ENCODE assay signal across 2 cellular contexts in the genomic region with DNA sequence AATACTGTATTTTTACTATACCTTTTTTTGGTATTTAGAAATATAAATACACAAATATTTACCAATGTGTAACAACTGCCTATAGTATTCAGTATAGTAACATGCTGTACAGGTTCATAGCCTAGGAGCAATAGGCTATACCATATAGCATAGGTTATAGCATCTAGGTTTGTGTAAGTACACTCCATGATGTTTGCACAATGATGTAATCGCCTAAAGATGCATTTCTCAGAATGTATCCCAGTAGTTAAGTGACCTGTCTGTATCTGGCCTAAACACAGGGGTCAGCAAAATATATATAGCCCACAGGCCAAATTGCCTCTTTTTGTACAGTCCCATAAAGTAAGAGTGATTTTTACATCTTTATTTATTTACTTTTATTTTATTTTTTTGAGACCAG.
TF ChIP-seq lines count a peak whose summit lies in the region.

No MANE protein-coding gene starts in this region.

TF ChIP-seq in HEK293, 187 proteins besides CTCF, POLR2A, EP300 and RAD21:
- TF ChIP-seq PRDM10 (tag by site-specific recombination; IDR thresholded peaks at IDR 0.05) (peak; percentile 75), ZBTB1 (tag by site-specific recombination; IDR thresholded peaks at IDR 0.05) (no peak), ZNF274 (IDR thresholded peaks at IDR 0.05; ENCODE audit: low read length) (no peak), ZNF274 (tag by site-specific recombination; IDR thresholded peaks at IDR 0.05; ENCODE audit: borderline replicate concordance) (no peak), ZBTB44 (tag by site-specific recombination; IDR thresholded peaks at IDR 0.05) (0 out of 2 replicates have a peak, but pooled peaks have one; percentile 12), ZNF629 (tag by site-specific recombination; IDR thresholded peaks at IDR 0.05) (0 out of 2 replicates have a peak, but pooled peaks have one; percentile 22), ZNF335 (tag by site-specific recombination; conservative IDR thresholded peaks at IDR 0.05) (no peak), KLF8 (tag by site-specific recombination; IDR thresholded peaks at IDR 0.05) (no peak), PRDM6 (tag by site-specific recombination; IDR thresholded peaks at IDR 0.05) (peak; percentile 42)
- TF ChIP-seq, protein P1, sequence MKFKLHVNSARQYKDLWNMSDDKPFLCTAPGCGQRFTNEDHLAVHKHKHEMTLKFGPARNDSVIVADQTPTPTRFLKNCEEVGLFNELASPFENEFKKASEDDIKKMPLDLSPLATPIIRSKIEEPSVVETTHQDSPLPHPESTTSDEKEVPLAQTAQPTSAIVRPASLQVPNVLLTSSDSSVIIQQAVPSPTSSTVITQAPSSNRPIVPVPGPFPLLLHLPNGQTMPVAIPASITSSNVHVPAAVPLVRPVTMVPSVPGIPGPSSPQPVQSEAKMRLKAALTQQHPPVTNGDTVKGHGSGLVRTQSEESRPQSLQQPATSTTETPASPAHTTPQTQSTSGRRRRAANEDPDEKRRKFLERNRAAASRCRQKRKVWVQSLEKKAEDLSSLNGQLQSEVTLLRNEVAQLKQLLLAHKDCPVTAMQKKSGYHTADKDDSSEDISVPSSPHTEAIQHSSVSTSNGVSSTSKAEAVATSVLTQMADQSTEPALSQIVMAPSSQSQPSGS (tag by site-specific recombination; IDR thresholded peaks at IDR 0.05; ENCODE audit: low read depth) = peak; percentile 58
- TF ChIP-seq, protein P2, sequence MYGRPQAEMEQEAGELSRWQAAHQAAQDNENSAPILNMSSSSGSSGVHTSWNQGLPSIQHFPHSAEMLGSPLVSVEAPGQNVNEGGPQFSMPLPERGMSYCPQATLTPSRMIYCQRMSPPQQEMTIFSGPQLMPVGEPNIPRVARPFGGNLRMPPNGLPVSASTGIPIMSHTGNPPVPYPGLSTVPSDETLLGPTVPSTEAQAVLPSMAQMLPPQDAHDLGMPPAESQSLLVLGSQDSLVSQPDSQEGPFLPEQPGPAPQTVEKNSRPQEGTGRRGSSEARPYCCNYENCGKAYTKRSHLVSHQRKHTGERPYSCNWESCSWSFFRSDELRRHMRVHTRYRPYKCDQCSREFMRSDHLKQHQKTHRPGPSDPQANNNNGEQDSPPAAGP (tag by site-specific recombination; IDR thresholded peaks at IDR 0.05) = no peak

TF ChIP-seq in GM12878, 131 proteins besides CTCF, POLR2A, EP300 and RAD21:
- TF ChIP-seq KDM1A (IDR thresholded peaks at IDR 0.05; ENCODE audit: borderline replicate concordance) (no peak), SMARCA5 (IDR thresholded peaks at IDR 0.05) (no peak), RCOR1 (conservative IDR thresholded peaks at IDR 0.05; ENCODE audit: low read depth, low read length) (no peak), HDGF (IDR thresholded peaks at IDR 0.05) (no peak), KAT2A (conservative IDR thresholded peaks at IDR 0.05; ENCODE audit: control insufficient read depth, low read depth, low read length) (no peak), HDAC2 (IDR thresholded peaks at IDR 0.05) (no peak), YBX1 (IDR thresholded peaks at IDR 0.05) (no peak), RUNX3 (IDR thresholded peaks at IDR 0.05; ENCODE audit: low read length) (no peak), ZNF217 (IDR thresholded peaks at IDR 0.05) (no peak), HCFC1 (IDR thresholded peaks at IDR 0.05; ENCODE audit: low read length) (no peak), TCF3 (IDR thresholded peaks at IDR 0.05; ENCODE audit: borderline replicate concordance, insufficient read depth, low read depth, low read length) (no peak), BMI1 (IDR thresholded peaks at IDR 0.05; ENCODE audit: borderline replicate concordance) (no peak), MTA2 (IDR thresholded peaks at IDR 0.05; ENCODE audit: low read depth) (no peak), POLR2AphosphoS2 (IDR thresholded peaks at IDR 0.05; ENCODE audit: low read depth, low read length) (no peak)
- TF ChIP-seq, protein P3, sequence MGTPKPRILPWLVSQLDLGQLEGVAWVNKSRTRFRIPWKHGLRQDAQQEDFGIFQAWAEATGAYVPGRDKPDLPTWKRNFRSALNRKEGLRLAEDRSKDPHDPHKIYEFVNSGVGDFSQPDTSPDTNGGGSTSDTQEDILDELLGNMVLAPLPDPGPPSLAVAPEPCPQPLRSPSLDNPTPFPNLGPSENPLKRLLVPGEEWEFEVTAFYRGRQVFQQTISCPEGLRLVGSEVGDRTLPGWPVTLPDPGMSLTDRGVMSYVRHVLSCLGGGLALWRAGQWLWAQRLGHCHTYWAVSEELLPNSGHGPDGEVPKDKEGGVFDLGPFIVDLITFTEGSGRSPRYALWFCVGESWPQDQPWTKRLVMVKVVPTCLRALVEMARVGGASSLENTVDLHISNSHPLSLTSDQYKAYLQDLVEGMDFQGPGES (IDR thresholded peaks at IDR 0.05) = no peak
- TF ChIP-seq, protein P4, sequence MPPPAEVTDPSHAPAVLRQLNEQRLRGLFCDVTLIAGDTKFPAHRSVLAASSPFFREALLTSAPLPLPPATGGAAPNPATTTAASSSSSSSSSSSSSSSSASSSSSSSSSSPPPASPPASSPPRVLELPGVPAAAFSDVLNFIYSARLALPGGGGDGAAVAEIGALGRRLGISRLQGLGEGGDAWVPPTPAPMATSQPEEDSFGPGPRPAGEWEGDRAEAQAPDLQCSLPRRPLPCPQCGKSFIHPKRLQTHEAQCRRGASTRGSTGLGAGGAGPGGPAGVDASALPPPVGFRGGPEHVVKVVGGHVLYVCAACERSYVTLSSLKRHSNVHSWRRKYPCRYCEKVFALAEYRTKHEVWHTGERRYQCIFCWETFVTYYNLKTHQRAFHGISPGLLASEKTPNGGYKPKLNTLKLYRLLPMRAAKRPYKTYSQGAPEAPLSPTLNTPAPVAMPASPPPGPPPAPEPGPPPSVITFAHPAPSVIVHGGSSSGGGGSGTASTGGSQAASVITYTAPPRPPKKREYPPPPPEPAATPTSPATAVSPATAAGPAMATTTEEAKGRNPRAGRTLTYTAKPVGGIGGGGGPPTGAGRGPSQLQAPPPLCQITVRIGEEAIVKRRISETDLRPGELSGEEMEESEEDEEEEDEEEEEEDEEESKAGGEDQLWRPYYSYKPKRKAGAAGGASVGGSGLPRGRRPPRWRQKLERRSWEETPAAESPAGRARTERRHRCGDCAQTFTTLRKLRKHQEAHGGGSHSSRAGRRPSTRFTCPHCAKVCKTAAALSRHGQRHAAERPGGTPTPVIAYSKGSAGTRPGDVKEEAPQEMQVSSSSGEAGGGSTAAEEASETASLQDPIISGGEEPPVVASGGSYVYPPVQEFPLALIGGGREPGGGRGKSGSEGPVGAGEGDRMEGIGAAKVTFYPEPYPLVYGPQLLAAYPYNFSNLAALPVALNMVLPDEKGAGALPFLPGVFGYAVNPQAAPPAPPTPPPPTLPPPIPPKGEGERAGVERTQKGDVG (CRISPR knock-in tag; IDR thresholded peaks at IDR 0.05) = no peak
